ENCODE assay signal across 20 cellular contexts in the genomic region with DNA sequence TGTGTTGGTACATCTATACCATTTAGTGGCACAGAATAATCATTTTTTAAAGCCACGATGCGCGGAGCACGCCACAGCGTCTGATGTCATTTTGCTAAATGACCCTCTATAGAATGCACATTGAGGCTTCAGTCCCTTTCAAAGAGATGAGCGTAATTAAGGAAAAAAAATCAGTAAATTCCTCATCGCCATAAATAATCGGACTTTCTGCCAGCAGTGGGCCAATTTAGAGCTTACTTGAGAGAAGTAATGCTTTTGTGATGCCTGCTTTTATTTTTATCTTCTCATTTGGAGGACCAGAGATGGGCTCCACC. TPM values are rescaled to one million over a fixed set of nuclear protein-coding genes. Genes with fewer than 3 reads are reported as not detected.
DNase-seq lines count a peak whose midpoint lies in the region; ATAC-seq, FAIRE-seq and TF ChIP-seq lines count a peak whose summit lies in the region.
"Had no signal": no experiment of that assay in that cellular context is flagged by ENCODE, and none has a peak within 500 bp of the region (broad histone marks: within the 10 kb centered on the region; RNA-seq: fewer than 3 reads in every experiment).

No MANE protein-coding gene starts in this region.

- no peak for FAIRE-seq in GM12878 (lab: Jason Lieb, UNC)
- FAIRE-seq: A204.1 had no signal

- H3K4me2 ChIP-seq in GM12878 (ENCODE audit: control insufficient read depth, insufficient read depth) (peak overlapping the region; percentile 53; the same call in 1 of the 2 replicates), PC-3 (ENCODE audit: low read length) (no peak overlapping the region)

- no peaks in the 10 kb centered on the region for H4K20me1 ChIP-seq in GM12878 (ENCODE audit: control insufficient read depth, insufficient read depth)
- no peaks in the 10 kb centered on the region for H4K20me1 ChIP-seq in PC-3 (ENCODE audit: low read length)

- DNase-seq in NCI-H2227 (lab: John Stamatoyannopoulos, UW; ENCODE audit: unreplicated experiment) (peak; percentile 62), NCI-H2227 treated with DMSO at 0.1 percent for 48 hours (lab: John Stamatoyannopoulos, UW) (no peak), NCI-H2029 (lab: John Stamatoyannopoulos, UW) (peak; percentile 86), GM12878 (ENCODE audit: low read depth, low spot score) (no peak), T1000 (lab: John Stamatoyannopoulos, UW) (no peak), PC-3 (no peak), SW 1271 (lab: John Stamatoyannopoulos, UW) (no peak)
- DNase-seq: activated gamma-delta T cell treated with Interleukin-2 at 50 U/mL for 16 hours; CD4-positive, CD25-positive, alpha-beta regulatory T cell; heart right ventricle; stimulated activated CD4-positive, alpha-beta T cell treated with anti-CD3 and anti-CD28 coated beads, Interleukin-4, amount 100 ng/mL, for 1 hour; stimulated activated CD8-positive, alpha-beta memory T cell treated with anti-CD3 and anti-CD28 coated beads, Interleukin-4, amount 100 ng/mL, for 48 hours; T-helper 17 cell had no signal

- peaks cover 8% of the 10 kb centered on the region for H3K9me3 ChIP-seq in GM12878 (replicated peaks; ENCODE audit: control insufficient read depth, insufficient read depth, low read length)
- peaks cover 4% of the 10 kb centered on the region; the same call in 1 of the 2 replicates for H3K9me3 ChIP-seq in PC-3 (ENCODE audit: low read length)
- H3K9me3 ChIP-seq: HAP-1, testis had no signal

- CTCF ChIA-PET in GM12878 (lab: Yijun Ruan, JAX), result interaction anchor here (0.6 to 3.0 kb wide), 12 partner anchors 8 to 587 kb away, joined by 3 to 16 read pairs (median 4); no protein-coding TSS in a partner anchor
- CTCF ChIA-PET in PC-3 (lab: Charles Lee), result no interaction called here

- H3K36me3 ChIP-seq in GM12878 (ENCODE audit: control insufficient read depth in 2 of 2, insufficient read depth in 2 of 2, low read length in 1 of 2) (no peaks in the 10 kb centered on the region), PC-3 (ENCODE audit: low read depth, low read length) (no peaks in the 10 kb centered on the region)
- H3K36me3 ChIP-seq: HAP-1, heart right ventricle had no signal

- RAD21 ChIA-PET in GM12878 (lab: Charles Lee; ENCODE audit: unreplicated experiment), result interaction anchor here (0.6 to 5.6 kb wide), 14 partner anchors 9 to 544 kb away, joined by 3 to 54 read pairs (median 4); no protein-coding TSS in a partner anchor

- peaks cover 0 to 28% of the 10 kb centered on the region in 2 experiments; a peak in 2 of 4 replicates for H3K27me3 ChIP-seq in GM12878 (replicated peaks in 1 of 2; ENCODE audit: control insufficient read depth in 2 of 2, insufficient read depth in 2 of 2, low read length in 1 of 2)
- H3K27me3 ChIP-seq in PC-3 (ENCODE audit: low read length), result peaks cover 90% of the 10 kb centered on the region
- H3K27me3 ChIP-seq: testis had no signal

- no peaks in the 10 kb centered on the region for H3K9me2 ChIP-seq in PC-3 (replicated peaks; ENCODE audit: low read length)

- ATAC-seq in GM12878, result no peak
- no peak for ATAC-seq in PC-3
- ATAC-seq: esophagus mucosa, T-helper 17 cell had no signal

- WGBS in GM12878 (ENCODE audit: insufficient coverage, insufficient replicate concordance, low lambda C conversion rate, missing lambda C conversion rate), result 2% methylated on average over 8 of the region's 8 CpGs

- no peak for TF ChIP-seq EP300 in GM12878 (IDR thresholded peaks at IDR 0.05; ENCODE audit: borderline replicate concordance in 1 of 2, control insufficient read depth in 1 of 2, low read depth in 2 of 2, low read length in 2 of 2)

- no peak overlapping the region for H2AFZ ChIP-seq in GM12878 (ENCODE audit: control insufficient read depth, low read depth, low read length)
- H2AFZ ChIP-seq in PC-3 (ENCODE audit: low read length), result no peak overlapping the region

- in situ Hi-C loops in GM12878 (cut with MboI), result no loop called here

- H3K4me1 ChIP-seq in GM12878 (ENCODE audit: control insufficient read depth, insufficient read depth, low read length) (peaks cover 8% of the 10 kb centered on the region), PC-3 (ENCODE audit: insufficient read depth, low read length) (no peaks in the 10 kb centered on the region)
- H3K4me1 ChIP-seq: HAP-1 had no signal

- POLR2A ChIA-PET in GM12878 (lab: Charles Lee) (interaction anchor here (0.5 to 3.0 kb wide), 7 partner anchors 9 to 348 kb away, joined by 3 to 16 read pairs (median 4); no protein-coding TSS in a partner anchor), PC-3 (lab: Charles Lee; ENCODE audit: unreplicated experiment) (no interaction called here)

- TF ChIP-seq CTCF in GM12878 (IDR thresholded peaks at IDR 0.05 in 2 of 3, conservative IDR thresholded peaks at IDR 0.05 in 1 of 3; ENCODE audit: control insufficient read depth in 2 of 3, extremely low read depth in 1 of 3, insufficient read depth in 1 of 3, low read depth in 3 of 3, low read length in 3 of 3), result no peak
- TF ChIP-seq CTCF in PC-3 (conservative IDR thresholded peaks at IDR 0.05; ENCODE audit: low read depth, low read length), result no peak

- no peak overlapping the region for H3K4me3 ChIP-seq in GM12878
- H3K4me3 ChIP-seq in PC-3 (ENCODE audit: low read length), result no peak overlapping the region
- H3K4me3 ChIP-seq: HAP-1, testis had no signal

- no peak for TF ChIP-seq POLR2A in GM12878 (IDR thresholded peaks at IDR 0.05; ENCODE audit: low read depth, low read length)

- intact Hi-C loops in GM12878 (cut with micrococcal nuclease; ENCODE audit: unreplicated experiment), result no loop called here
- intact Hi-C loops in PC-3 (cut with micrococcal nuclease), result no loop called here

- H3K27ac ChIP-seq in GM12878 (ENCODE audit: control insufficient read depth, insufficient read depth) (no peak overlapping the region), temporal lobe (ENCODE audit: low read depth, low read length) (peak overlapping the region; percentile 17), PC-3 (ENCODE audit: low read length) (no peak overlapping the region)
- H3K27ac ChIP-seq: heart right ventricle, testis had no signal

- H3K79me2 ChIP-seq in GM12878 (ENCODE audit: control insufficient read depth, insufficient read depth, low read length), result no peaks in the 10 kb centered on the region
- H3K79me2 ChIP-seq in PC-3 (ENCODE audit: low read length), result no peaks in the 10 kb centered on the region

- no peaks in the 10 kb centered on the region for H3F3A ChIP-seq in PC-3 (ENCODE audit: low read length, unreplicated experiment)

- no peak for TF ChIP-seq RAD21 in GM12878 (IDR thresholded peaks at IDR 0.05; ENCODE audit: insufficient read depth, low read depth, low read length)

- SMC1A ChIA-PET in GM12878 (lab: Charles Lee; ENCODE audit: uncharacterized antibody, unreplicated experiment), result interaction anchor here (0.5 to 5.9 kb wide), 18 partner anchors 13 to 587 kb away, joined by 3 to 39 read pairs (median 4); no protein-coding TSS in a partner anchor

- BruUV-seq in GM12878 (replicated peaks; lab: Mats Ljungman, UMichigan) (no TSS peak), PC-3 (replicated peaks; lab: Mats Ljungman, UMichigan) (no TSS peak)

- H3K9ac ChIP-seq in GM12878 (ENCODE audit: control insufficient read depth, insufficient read depth, low read length) (no peak overlapping the region), PC-3 (ENCODE audit: low read length) (no peak overlapping the region)

TF ChIP-seq in GM12878, 131 proteins besides CTCF, POLR2A, EP300 and RAD21:
- TF ChIP-seq BHLHE40 (IDR thresholded peaks at IDR 0.05; ENCODE audit: borderline replicate concordance in 1 of 2, low read depth in 2 of 2, low read length in 1 of 2) (no peak), SUZ12 (IDR thresholded peaks at IDR 0.05; ENCODE audit: unreplicated experiment) (peak; percentile 9)

RNA-seq across cellular contexts. Expression of a gene that starts 4.0 kb away (rescaled TPM):
- 25.2 and 26.4 TPM in 2 replicates for total RNA-seq in GM12878 (2013; cell fraction: nucleolus; rRNA removed)
- total RNA-seq in GM12878 (2014; rRNA removed) (18.2 and 18.4 TPM in 2 replicates), GM12878 (2014; rRNA removed; fragmentation: Illumina TruSeq; extraction: Trizol) (11.2 and 12.6 TPM in 2 replicates), GM12878 (2021) (20.2 and 21.4 TPM in 2 replicates), temporal lobe (8.6 TPM), PC-3 (2014; rRNA removed) (not detected in 2 replicates)
- 0.72 TPM for polyA plus RNA-seq in GM12878 (2011; ENCODE audit: low read depth)
- polyA plus RNA-seq in GM12878 (2011; rRNA removed) (56.2 and 61.1 TPM in 2 replicates), GM12878 (2014; fragmentation: Illumina TruSeq; extraction: Trizol) (19.3 and 19.6 TPM in 2 replicates), GM12878 (2014; fragmentation: Nextera tagmentation; extraction: Ambion mirVana) (10 to 100 TPM; 10.6 to 11.3 TPM), GM12878 (2014; rRNA removed) (21.8 and 26.8 TPM in 2 replicates), GM12878 (2016; fragmentation: Nextera tagmentation; extraction: Ambion mirVana) (10 to 100 TPM; 31.1 to 34.1 TPM)
- polyA plus RNA-seq in GM12878 (2011; cell fraction: cytosol; rRNA removed), result 68.1 and 75.3 TPM in 2 replicates
- 32.5 and 37.1 TPM in 2 replicates for polyA plus RNA-seq in GM12878 (2011; cell fraction: nucleus; rRNA removed)
- 0.96 and 1.8 TPM in 2 replicates for polyA plus RNA-seq in GM12878 (2012)
- polyA minus RNA-seq in GM12878 (2011; rRNA and poly(A)+ RNA removed), result 24.4 and 31.1 TPM in 2 replicates
- polyA minus RNA-seq in GM12878 (2011; cell fraction: cytosol; rRNA and poly(A)+ RNA removed), result 16.3 and 19.0 TPM in 2 replicates
- polyA minus RNA-seq in GM12878 (2011; cell fraction: nucleus; rRNA and poly(A)+ RNA removed), result 16.0 and 22.7 TPM in 2 replicates
- total RNA-seq: CD4-positive, CD25-positive, alpha-beta regulatory T cell; esophagus mucosa; heart right ventricle; kidney epithelial cell; T-helper 17 cell had no signal
- polyA plus RNA-seq: CD4-positive, CD25-positive, alpha-beta regulatory T cell; heart right ventricle had no signal

RNA-seq across cellular contexts. Expression of a gene that starts 44.4 kb away (rescaled TPM):
- total RNA-seq in GM12878 (2013; cell fraction: nucleolus; rRNA removed), result 2.7 and 3.0 TPM in 2 replicates
- total RNA-seq in GM12878 (2014; rRNA removed) (0.28 and 0.38 TPM in 2 replicates), GM12878 (2014; rRNA removed; fragmentation: Illumina TruSeq; extraction: Trizol) (0.27 and 0.37 TPM in 2 replicates), GM12878 (2021) (1.0 and 1.9 TPM in 2 replicates), temporal lobe (0.25 TPM), PC-3 (2014; rRNA removed) (not detected in 2 replicates)
- not detected for polyA plus RNA-seq in GM12878 (2011; ENCODE audit: low read depth)
- polyA plus RNA-seq in GM12878 (2011; rRNA removed) (1.5 and 2.9 TPM in 2 replicates), GM12878 (2014; fragmentation: Illumina TruSeq; extraction: Trizol) (0.24 and 4.8 TPM in 2 replicates), GM12878 (2014; fragmentation: Nextera tagmentation; extraction: Ambion mirVana) (under 1 TPM; 0.20 to 0.31 TPM), GM12878 (2014; rRNA removed) (0.34 and 0.55 TPM in 2 replicates), GM12878 (2016; fragmentation: Nextera tagmentation; extraction: Ambion mirVana) (under 1 TPM in 1 of 2 experiments, not detected in 1; 0.60 TPM)
- polyA plus RNA-seq in GM12878 (2011; cell fraction: cytosol; rRNA removed), result 0.99 and 1.0 TPM in 2 replicates
- 5.1 and 6.1 TPM in 2 replicates for polyA plus RNA-seq in GM12878 (2011; cell fraction: nucleus; rRNA removed)
- 0.15 TPM in 1 of 2 replicates, not detected in the other for polyA plus RNA-seq in GM12878 (2012)
- 0.82 and 1.3 TPM in 2 replicates for polyA minus RNA-seq in GM12878 (2011; rRNA and poly(A)+ RNA removed)
- polyA minus RNA-seq in GM12878 (2011; cell fraction: cytosol; rRNA and poly(A)+ RNA removed), result not detected in 2 replicates
- 2.2 and 2.3 TPM in 2 replicates for polyA minus RNA-seq in GM12878 (2011; cell fraction: nucleus; rRNA and poly(A)+ RNA removed)
- total RNA-seq: CD4-positive, CD25-positive, alpha-beta regulatory T cell; Daoy; esophagus mucosa; heart right ventricle had no signal
- polyA plus RNA-seq: CD4-positive, CD25-positive, alpha-beta regulatory T cell; heart right ventricle had no signal

Comparison
In these comparisons a context has a peak if more than half of its experiments do, and no peak if none do; other contexts are left out.
1. DNase-seq: peak in NCI-H2227 (single experiment) and NCI-H2029 (single experiment); none in NCI-H2227 treated with DMSO at 0.1 percent for 48 hours (single experiment), GM12878 (single experiment), T1000 (single experiment), PC-3 (single experiment) and SW 1271 (0 of 2).